9 cellular contexts compared by ENCODE assay signal in the genomic region with DNA sequence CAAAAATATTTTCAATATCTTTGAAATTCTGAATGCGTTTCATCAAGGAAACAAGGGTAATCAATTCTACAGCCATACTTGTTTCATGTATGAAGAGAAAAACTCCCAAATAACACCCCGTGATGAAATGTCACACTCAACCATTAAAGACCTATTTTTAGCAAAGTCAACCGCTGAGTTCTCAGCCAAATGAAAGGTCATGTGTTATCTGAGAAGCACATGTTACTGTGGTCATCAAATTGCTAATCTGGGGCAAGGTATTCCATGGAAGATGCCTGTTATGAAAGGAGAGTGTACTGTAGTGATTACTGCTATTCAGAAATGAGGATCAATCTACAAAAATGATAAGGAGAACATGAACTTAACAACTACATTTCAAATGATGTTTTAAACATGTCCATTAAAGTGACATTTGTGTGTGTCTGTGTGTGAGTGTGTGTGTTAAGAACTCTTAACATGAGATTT.
DNase-seq lines count a peak whose midpoint lies in the region; ATAC-seq and TF ChIP-seq lines count a peak whose summit lies in the region.
"Had no signal": no experiment of that assay in that cellular context is flagged by ENCODE, and none has a peak within 500 bp of the region (broad histone marks: within the 10 kb centered on the region; RNA-seq: fewer than 3 reads in every experiment).

No MANE protein-coding gene starts in this region.

- H3K4me3 Mint-ChIP-seq in IgD-negative memory B cell: peak overlapping the region in 2 of 4 donors; percentile 18 to 51

- no peak overlapping the region for H3K4me3 ChIP-seq in heart left ventricle

- H3K4me1 ChIP-seq in heart left ventricle: peaks cover 0 to 41% (median 11%) of the 10 kb centered on the region in 12 donors

- no peaks in the 10 kb centered on the region for H3K9me3 Mint-ChIP-seq in IgD-negative memory B cell

- ATAC-seq in GM18502 (IDR thresholded peaks at IDR 0.05; ENCODE audit: poor library complexity, unreplicated experiment): peak; percentile 52
- ATAC-seq in GM21423 (IDR thresholded peaks at IDR 0.05; ENCODE audit: unreplicated experiment): peak; percentile 49
- ATAC-seq in heart left ventricle: peak; percentile 79 to 86 (median 80)

- DNase-seq in heart left ventricle: no peak
- DNase-seq in NCI-H1105 treated with DMSO at 0.1 percent for 48 hours (lab: John Stamatoyannopoulos, UW): no peak
- no peak for DNase-seq in epidermal melanocyte (ENCODE audit: insufficient read length, low spot score)
- DNase-seq in medulla oblongata (ENCODE audit: extremely low spot score): no peak
- no peak for DNase-seq in NCI-H446 (lab: John Stamatoyannopoulos, UW)
- DNase-seq: KG1 had no signal

- no peaks in the 10 kb centered on the region for H3K36me3 ChIP-seq in heart left ventricle

- H3K27me3 Mint-ChIP-seq in IgD-negative memory B cell: no peaks in the 10 kb centered on the region

- peaks cover 21 to 45% (median 39%) of the 10 kb centered on the region in 3 donors for H3K4me1 Mint-ChIP-seq in IgD-negative memory B cell

- 39 to 55% (median 45%) methylated on average over 3 of the region's 3 CpGs for WGBS in heart left ventricle, 4 donors

- no peaks in the 10 kb centered on the region for H3K27me3 ChIP-seq in heart left ventricle

- H3K27ac Mint-ChIP-seq in IgD-negative memory B cell: peak overlapping the region in 2 of 3 donors; percentile 70 to 84

- peaks cover 10% of the 10 kb centered on the region for H3K36me3 Mint-ChIP-seq in IgD-negative memory B cell

- TF ChIP-seq POLR2A in heart left ventricle (IDR thresholded peaks at IDR 0.05): no peak

- H3K9me3 ChIP-seq in heart left ventricle: no peaks in the 10 kb centered on the region

- TF ChIP-seq CTCF in heart left ventricle (IDR thresholded peaks at IDR 0.05): no peak

- intact Hi-C loops in heart left ventricle (cut with DNase I): no loop called here

- H3K27ac ChIP-seq in heart left ventricle: peak overlapping the region in 11 of 12 donors; percentile 0 to 87 (median 65)
